Comparison of ENCODE assay signal across 19 cellular contexts in genomic region chr1:184465489-184466146, GRCh38.
DNase-seq lines count a peak whose midpoint lies in the region; ATAC-seq and TF ChIP-seq lines count a peak whose summit lies in the region.
"Had no signal": no experiment of that assay in that cellular context is flagged by ENCODE, and none has a peak within 500 bp of the region (broad histone marks: within the 10 kb centered on the region; RNA-seq: fewer than 3 reads in every experiment).

No MANE protein-coding gene starts in this region.

- H3K4me3 Mint-ChIP-seq in neural progenitor cell = no peak overlapping the region
- H3K4me3 Mint-ChIP-seq: naive B cell had no signal

- H3K9me3 ChIP-seq in neural progenitor cell (ENCODE audit: low read depth) = no peaks in the 10 kb centered on the region
- H3K9me3 ChIP-seq: adrenal gland, colonic mucosa, left lung, tibial artery had no signal

- TF ChIP-seq CTCF in WI38 (IDR thresholded peaks at IDR 0.05; ENCODE audit: low read depth, low read length) (peak; percentile 26; the same call in 1 of the 2 replicates), neural progenitor cell (IDR thresholded peaks at IDR 0.05) (peak; percentile 38)

- intact Hi-C loops in left cardiac atrium (cut with DNase I) = loop anchor here in 1 of 2 donors (5.0 kb wide), 1 partner anchor 78 kb away; the partner anchor contains the start of gene C1orf21

- peaks cover 2% of the 10 kb centered on the region for H3K27me3 Mint-ChIP-seq in neural progenitor cell (ENCODE audit: insufficient read depth, low read depth)
- H3K27me3 Mint-ChIP-seq: naive B cell had no signal

- no peak overlapping the region for H3K27ac Mint-ChIP-seq in neural progenitor cell
- H3K27ac Mint-ChIP-seq: IgD-negative memory B cell, naive B cell had no signal

- no peaks in the 10 kb centered on the region for H3F3A ChIP-seq in neural progenitor cell (ENCODE audit: low read depth)

- no peak overlapping the region for H3K27ac ChIP-seq in neural progenitor cell
- H3K27ac ChIP-seq: colonic mucosa, left lung, SK-N-MC, tibial artery had no signal

- H3K4me1 Mint-ChIP-seq in neural progenitor cell = peaks cover 3% of the 10 kb centered on the region
- H3K4me1 Mint-ChIP-seq: IgD-negative memory B cell, naive B cell had no signal

- H3K27me3 ChIP-seq in neural progenitor cell = no peaks in the 10 kb centered on the region
- H3K27me3 ChIP-seq: adrenal gland, colonic mucosa, left lung, tibial artery had no signal

- H3K79me2 ChIP-seq in neural progenitor cell (ENCODE audit: low read depth) = peaks cover 88% of the 10 kb centered on the region

- DNase-seq in ELF-1 (ENCODE audit: low read depth, low spot score) = peak; percentile 45
- peak; percentile 49 for DNase-seq in left cardiac atrium
- DNase-seq in neural progenitor cell (ENCODE audit: low spot score) = peak; percentile 27
- no peak for DNase-seq in NCI-H2029 (lab: John Stamatoyannopoulos, UW)
- no peak for DNase-seq in mucosa of gallbladder (ENCODE audit: low spot score)
- DNase-seq in GF-D8 (lab: John Stamatoyannopoulos, UW) = no peak
- DNase-seq: activated CD4-positive, alpha-beta T cell treated with anti-CD3 and anti-CD28 coated beads, Interleukin-2, amount 50 U/mL, for 48 hours; colonic mucosa; DMS 273 treated with DMSO at 0.1 percent for 48 hours; naive B cell; NCI-H1092 treated with DMSO at 0.1 percent for 48 hours; NCI-H446; tibial artery had no signal

- H3K4me1 ChIP-seq in neural progenitor cell = peaks cover 8% of the 10 kb centered on the region
- H3K4me1 ChIP-seq: colonic mucosa, tibial artery had no signal

- no peak overlapping the region for H2AFZ ChIP-seq in neural progenitor cell (replicated peaks)

- no peak overlapping the region for H3K4me3 ChIP-seq in WI38 (ENCODE audit: low read depth, low read length)
- H3K4me3 ChIP-seq in neural progenitor cell = no peak overlapping the region
- H3K4me3 ChIP-seq: adrenal gland, colonic mucosa, left lung, SK-N-MC, tibial artery had no signal

- H3K9ac ChIP-seq in neural progenitor cell = no peak overlapping the region

- no peak overlapping the region for H3K4me2 ChIP-seq in neural progenitor cell

- no peaks in the 10 kb centered on the region for H3K36me3 ChIP-seq in neural progenitor cell
- H3K36me3 ChIP-seq: adrenal gland, colonic mucosa, left lung, tibial artery had no signal

- H3K9me3 Mint-ChIP-seq in neural progenitor cell = no peaks in the 10 kb centered on the region
- H3K9me3 Mint-ChIP-seq: IgD-negative memory B cell, naive B cell had no signal

- peaks cover 2% of the 10 kb centered on the region for H3K36me3 Mint-ChIP-seq in neural progenitor cell
- H3K36me3 Mint-ChIP-seq: IgD-negative memory B cell, naive B cell had no signal

- ATAC-seq in left cardiac atrium (peak in 1 of 2 donors; percentile 83), HG02852 (IDR thresholded peaks at IDR 0.05; ENCODE audit: unreplicated experiment) (no peak)
- ATAC-seq: left lung had no signal

- peaks cover 27% of the 10 kb centered on the region for H4K20me1 ChIP-seq in neural progenitor cell (ENCODE audit: low read depth)

Comparison
In these comparisons a context has a peak if more than half of its experiments do, and no peak if none do; other contexts are left out.
1. DNase-seq: peak in ELF-1 (single experiment), left cardiac atrium (single experiment) and neural progenitor cell (single experiment); none in NCI-H2029 (single experiment), mucosa of gallbladder (single experiment) and GF-D8 (single experiment).